8 cellular contexts compared by ENCODE assay signal in genomic region chr4:17781072-17781830, GRCh38. TPM values are rescaled to one million over a fixed set of nuclear protein-coding genes. Genes with fewer than 3 reads are reported as not detected.
DNase-seq lines count a peak whose midpoint lies in the region; TF ChIP-seq lines count a peak whose summit lies in the region.
"Had no signal": no experiment of that assay in that cellular context is flagged by ENCODE, and none has a peak within 500 bp of the region (broad histone marks: within the 10 kb centered on the region; RNA-seq: fewer than 3 reads in every experiment).

TSS of gene FAM184B (minus strand) at chr4:17781621. CDS start at chr4:17781299, 322 bp downstream.

- TF ChIP-seq CTCF in left ventricle myocardium inferior (IDR thresholded peaks at IDR 0.05; ENCODE audit: borderline replicate concordance) (no peak), retinal pigment epithelial cell (conservative IDR thresholded peaks at IDR 0.05; ENCODE audit: low read depth, low read length) (no peak), PC-9 (conservative IDR thresholded peaks at IDR 0.05) (no peak)

- DNase-seq in GM23248 (peak; percentile 42), left ventricle myocardium inferior (no peak), retinal pigment epithelial cell (ENCODE audit: low read depth) (no peak), NCI-H2196 (lab: John Stamatoyannopoulos, UW; ENCODE audit: unreplicated experiment) (no peak), NCI-H2029 treated with DMSO at 0.1 percent for 48 hours (lab: John Stamatoyannopoulos, UW) (no peak), PC-9 (no peak)
- DNase-seq in activated CD8-positive, alpha-beta memory T cell treated with anti-CD3 and anti-CD28 coated beads for 24 hours, result peak; percentile 60

- intact Hi-C loops in left ventricle myocardium inferior (cut with micrococcal nuclease), result no loop called here
- intact Hi-C loops in PC-9 (cut with micrococcal nuclease; ENCODE audit: unreplicated experiment), result no loop called here

- BruUV-seq in PC-9 (replicated peaks; lab: Mats Ljungman, UMichigan), result no TSS peak

- H3K36me3 ChIP-seq in GM23248 (ENCODE audit: low read depth) (no peaks in the 10 kb centered on the region), left ventricle myocardium inferior (no peaks in the 10 kb centered on the region), PC-9 (ENCODE audit: low read depth) (no peaks in the 10 kb centered on the region)

- peak within 1 kb of the TSS; percentile 76 for H3K4me3 ChIP-seq in GM23248
- H3K4me3 ChIP-seq in left ventricle myocardium inferior, result peak within 1 kb of the TSS; percentile 65
- H3K4me3 ChIP-seq in retinal pigment epithelial cell (ENCODE audit: low read length), result peak within 1 kb of the TSS; percentile 57
- H3K4me3 ChIP-seq in PC-9, result no peak within 1 kb of the TSS

- POLR2A ChIA-PET in PC-9 (lab: Charles Lee; ENCODE audit: unreplicated experiment), result no interaction called here

- 1 to 5% methylated on average over 46 to 74 of the region's 75 CpGs for WGBS in GM23248 (ENCODE audit: low coverage in 1 of 2, low lambda C conversion rate in 2 of 2, missing lambda C conversion rate in 2 of 2), 2 experiments

- in situ Hi-C loops in GM23248 (cut with MboI), result loop anchor here (10.0 kb wide), 1 partner anchor 136 kb away; no protein-coding TSS in a partner anchor

- H3K27ac ChIP-seq in GM23248 (no peak within 1 kb of the TSS), left ventricle myocardium inferior (replicated peaks) (no peak within 1 kb of the TSS), PC-9 (no peak within 1 kb of the TSS)

- peak within 1 kb of the TSS; percentile 22; the same call in 1 of the 2 replicates for H3K9ac ChIP-seq in GM23248

- H4K20me1 ChIP-seq in GM23248 (ENCODE audit: insufficient read depth), result no peaks in the 10 kb centered on the region
- H4K20me1 ChIP-seq in PC-9 (ENCODE audit: insufficient read depth), result no peaks in the 10 kb centered on the region

- H3K4me2 ChIP-seq in GM23248 (ENCODE audit: unreplicated experiment) (peak within 1 kb of the TSS; percentile 81), PC-9 (no peak within 1 kb of the TSS)

- CTCF ChIA-PET in PC-9 (lab: Charles Lee), result no interaction called here

- peaks cover 5% of the 10 kb centered on the region; the same call in 1 of the 2 replicates for H3K4me1 ChIP-seq in GM23248 (ENCODE audit: insufficient read depth)
- H3K4me1 ChIP-seq in left ventricle myocardium inferior, result peaks cover 21% of the 10 kb centered on the region
- H3K4me1 ChIP-seq in PC-9 (replicated peaks; ENCODE audit: insufficient read depth), result no peaks in the 10 kb centered on the region

- H2AFZ ChIP-seq in GM23248 (peak within 1 kb of the TSS; percentile 80), PC-9 (no peak within 1 kb of the TSS)

- H3K9me2 ChIP-seq in GM23248 (ENCODE audit: insufficient read depth), result no peaks in the 10 kb centered on the region
- H3K9me2 ChIP-seq in PC-9 (ENCODE audit: insufficient read depth), result no peaks in the 10 kb centered on the region

- H3F3A ChIP-seq in GM23248 (ENCODE audit: insufficient read depth) (no peaks in the 10 kb centered on the region), PC-9 (ENCODE audit: insufficient read depth, low read depth) (no peaks in the 10 kb centered on the region)

- H3K79me2 ChIP-seq in GM23248 (ENCODE audit: insufficient read depth) (no peaks in the 10 kb centered on the region), PC-9 (ENCODE audit: low read depth) (no peaks in the 10 kb centered on the region)

- peaks cover 22% of the 10 kb centered on the region for H3K27me3 ChIP-seq in GM23248 (replicated peaks; ENCODE audit: insufficient read depth)
- H3K27me3 ChIP-seq in left ventricle myocardium inferior (ENCODE audit: low read depth), result peaks cover 43% of the 10 kb centered on the region
- no peaks in the 10 kb centered on the region for H3K27me3 ChIP-seq in PC-9 (ENCODE audit: insufficient read depth, low read depth)

- no peaks in the 10 kb centered on the region for H3K9me3 ChIP-seq in GM23248 (ENCODE audit: low read depth)
- no peaks in the 10 kb centered on the region for H3K9me3 ChIP-seq in left ventricle myocardium inferior (replicated peaks)
- H3K9me3 ChIP-seq in PC-9 (ENCODE audit: insufficient read depth, low read depth), result no peaks in the 10 kb centered on the region

RNA-seq across cellular contexts. Expression of gene FAM184B, which starts in this region (rescaled TPM):
- not detected in 2 replicates for total RNA-seq in GM23248 (2014; rRNA removed; shearing (Covaris generic))
- polyA plus RNA-seq in GM23248 (2016; fragmentation: Nextera tagmentation; extraction: Ambion mirVana), result 0.04 and 0.06 TPM in 2 replicates
- total RNA-seq in left ventricle myocardium inferior, result not detected
- not detected in 2 replicates for total RNA-seq in PC-9 (2021)
- total RNA-seq: renal cortical epithelial cell had no signal

Comparison
In these comparisons a context has a peak if more than half of its experiments do, and no peak if none do; other contexts are left out.
1. Peak in DNase-seq, H3K4me3 ChIP-seq, H3K9ac ChIP-seq and H3K4me2 ChIP-seq in GM23248; RNA of the gene not detected or under 1 TPM.